In the genomic region with DNA sequence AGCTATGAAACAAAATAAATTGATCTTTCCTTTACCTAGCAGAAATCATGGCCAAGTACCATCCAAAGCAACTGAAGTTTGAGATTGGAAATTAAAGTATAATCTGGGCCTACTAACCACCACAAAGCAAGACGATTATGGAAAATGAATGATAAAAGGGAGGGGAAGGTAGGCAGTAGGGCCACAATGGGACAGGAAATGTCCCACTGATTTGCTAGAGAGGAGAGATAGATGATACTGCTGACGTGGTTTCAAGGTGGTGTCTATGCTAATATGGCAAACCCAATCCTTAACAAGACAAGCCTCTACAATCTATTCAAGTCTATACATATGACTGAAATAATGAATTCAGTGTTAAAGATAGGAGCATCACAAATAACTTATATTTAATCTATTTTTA, we compare ENCODE assay signal across 24 cellular contexts. TPM values are rescaled to one million over a fixed set of nuclear protein-coding genes. Genes with fewer than 3 reads are reported as not detected.
DNase-seq lines count a peak whose midpoint lies in the region; ATAC-seq and TF ChIP-seq lines count a peak whose summit lies in the region.
"Had no signal": no experiment of that assay in that cellular context is flagged by ENCODE, and none has a peak within 500 bp of the region (broad histone marks: within the 10 kb centered on the region; RNA-seq: fewer than 3 reads in every experiment).

No MANE protein-coding gene starts in this region.

- H3K4me3 Mint-ChIP-seq in H9 = no peak overlapping the region
- no peak overlapping the region for H3K4me3 Mint-ChIP-seq in WTC11
- H3K4me3 Mint-ChIP-seq in mesothelial cell of epicardium = no peak overlapping the region
- H3K4me3 Mint-ChIP-seq: CD4-positive, CD25-positive, alpha-beta regulatory T cell; CD8-positive, alpha-beta memory T cell; HFFc6 had no signal

- no peaks in the 10 kb centered on the region; the same call in 1 of the 2 replicates for H3K4me1 ChIP-seq in H9 (ENCODE audit: insufficient read depth, low read length)
- no peaks in the 10 kb centered on the region for H3K4me1 ChIP-seq in spleen
- no peaks in the 10 kb centered on the region for H3K4me1 ChIP-seq in mesenchymal stem cell (ENCODE audit: control insufficient read depth, insufficient read depth, low read depth, low read length)
- H3K4me1 ChIP-seq: BE2C had no signal

- no peak for TF ChIP-seq POLR2A in spleen (IDR thresholded peaks at IDR 0.05)

- H3K9me3 Mint-ChIP-seq in H9 = peaks cover 0 to 5% of the 10 kb centered on the region in 2 experiments; a peak in 1 of 5 replicates
- peaks cover 14% of the 10 kb centered on the region for H3K9me3 Mint-ChIP-seq in WTC11
- H3K9me3 Mint-ChIP-seq in mesothelial cell of epicardium = peaks cover 14% of the 10 kb centered on the region
- H3K9me3 Mint-ChIP-seq: CD8-positive, alpha-beta memory T cell; HFFc6 had no signal

- H3K36me3 Mint-ChIP-seq in H9 (ENCODE audit: insufficient read depth in 1 of 3, low read depth in 3 of 3) (peaks cover 0 to 4% (median 2%) of the 10 kb centered on the region in 3 experiments; a peak in 2 of 7 replicates), WTC11 (peaks cover 6% of the 10 kb centered on the region), mesothelial cell of epicardium (peaks cover 6% of the 10 kb centered on the region)
- H3K36me3 Mint-ChIP-seq: CD4-positive, CD25-positive, alpha-beta regulatory T cell; CD8-positive, alpha-beta memory T cell had no signal

- H3K18ac ChIP-seq in H9 (ENCODE audit: insufficient read length, low read depth, low read length) = no peak overlapping the region
- no peak overlapping the region for H3K18ac ChIP-seq in mesenchymal stem cell (ENCODE audit: low read depth in 1 of 2, low read length in 2 of 2)

- H3K4me2 ChIP-seq in H9 (ENCODE audit: insufficient read depth, insufficient read length, low read length) (peak overlapping the region; percentile 9), mesenchymal stem cell (ENCODE audit: low read length, poor library complexity, severe bottlenecking) (no peak overlapping the region)

- H3K27ac Mint-ChIP-seq in H9 (peak overlapping the region; percentile 65 to 88 (median 81); a peak in 5 of 7 replicates), WTC11 (peak overlapping the region; percentile 65), mesothelial cell of epicardium (peak overlapping the region; percentile 11)
- H3K27ac Mint-ChIP-seq: CD4-positive, CD25-positive, alpha-beta regulatory T cell; CD8-positive, alpha-beta memory T cell; HFFc6 had no signal

- H4K5ac ChIP-seq in H9 (ENCODE audit: insufficient read length, low read depth, low read length) = no peak overlapping the region

- H3K9ac ChIP-seq in H9 (ENCODE audit: extremely low read depth, insufficient read length, low read length) (no peak overlapping the region), mesenchymal stem cell (ENCODE audit: low read length) (no peak overlapping the region)

- H3K27me3 Mint-ChIP-seq in H9 (ENCODE audit: low read depth) = no peaks in the 10 kb centered on the region
- no peaks in the 10 kb centered on the region; the same call in 1 of the 2 replicates for H3K27me3 Mint-ChIP-seq in WTC11 (ENCODE audit: low read depth)
- H3K27me3 Mint-ChIP-seq in mesothelial cell of epicardium (ENCODE audit: low read depth) = no peaks in the 10 kb centered on the region
- H3K27me3 Mint-ChIP-seq: CD4-positive, CD25-positive, alpha-beta regulatory T cell; CD8-positive, alpha-beta memory T cell had no signal

- no peak overlapping the region for H3K56ac ChIP-seq in H9 (ENCODE audit: insufficient read length, low read depth, low read length)

- no peak overlapping the region for H4K91ac ChIP-seq in H9 (ENCODE audit: insufficient read length, low read depth, low read length)
- H4K91ac ChIP-seq in mesenchymal stem cell (ENCODE audit: low read length) = no peak overlapping the region

- no peak overlapping the region for H2BK15ac ChIP-seq in H9 (ENCODE audit: low read depth, low read length)
- H2BK15ac ChIP-seq in mesenchymal stem cell (ENCODE audit: low read depth, poor library complexity, severe bottlenecking) = no peak overlapping the region

- no peaks in the 10 kb centered on the region for H3K79me2 ChIP-seq in H9 (ENCODE audit: insufficient read depth, low read length)

- POLR2A ChIA-PET in WTC11 (lab: Charles Lee) = no interaction called here

- H2BK120ac ChIP-seq in H9 (ENCODE audit: low read depth, low read length, poor library complexity, severe bottlenecking) = no peak overlapping the region
- no peak overlapping the region for H2BK120ac ChIP-seq in mesenchymal stem cell (ENCODE audit: low read depth, low read length)

- no peak overlapping the region for H2BK12ac ChIP-seq in H9 (ENCODE audit: insufficient read length, low read depth, low read length)
- no peak overlapping the region for H2BK12ac ChIP-seq in mesenchymal stem cell (ENCODE audit: low read length in 2 of 2)

- no peaks in the 10 kb centered on the region for H3K23me2 ChIP-seq in H9 (ENCODE audit: insufficient read length, low read depth, low read length, poor library complexity, severe bottlenecking)

- H2AK5ac ChIP-seq in H9 (ENCODE audit: insufficient read length, low read length) (no peak overlapping the region), mesenchymal stem cell (ENCODE audit: low read length, severe bottlenecking) (no peak overlapping the region)

- no CpG with 5 or more reads among the region's 2 CpGs for WGBS in H9 (ENCODE audit: extremely low coverage, insufficient read length, low lambda C conversion rate)
- WGBS in spleen, 5 donors = 67 to 73% (median 70%) methylated on average over 2 of the region's 2 CpGs
- no CpG with 5 or more reads among the region's 2 CpGs for WGBS in mesenchymal stem cell

- H3K14ac ChIP-seq in H9 (ENCODE audit: insufficient read depth, low read length) (no peak overlapping the region), mesenchymal stem cell (ENCODE audit: low read length in 2 of 2) (no peak overlapping the region)

- no peak overlapping the region for H3T11ph ChIP-seq in H9 (ENCODE audit: low read length)

- ATAC-seq in WTC11 = peak; percentile 95
- ATAC-seq: GM12878, HCT116 had no signal

- no peak overlapping the region for H2AFZ ChIP-seq in H9 (ENCODE audit: low read length)
- H2AFZ ChIP-seq in mesenchymal stem cell (ENCODE audit: low read depth, low read length) = no peak overlapping the region

- H3K9me3 ChIP-seq in H9 (ENCODE audit: control insufficient read depth, low read depth, low read length) (no peaks in the 10 kb centered on the region), spleen (peaks cover 0 to 7% (median 0%) of the 10 kb centered on the region in 8 donors), mesenchymal stem cell (ENCODE audit: control insufficient read depth, low read length) (no peaks in the 10 kb centered on the region)
- H3K9me3 ChIP-seq: BE2C had no signal

- H3K36me3 ChIP-seq in spleen = no peaks in the 10 kb centered on the region
- no peaks in the 10 kb centered on the region for H3K36me3 ChIP-seq in mesenchymal stem cell (ENCODE audit: control insufficient read depth in 1 of 2, insufficient read depth in 2 of 2, low read depth in 1 of 2, low read length in 2 of 2)
- H3K36me3 ChIP-seq: BE2C had no signal

- H3K27me3 ChIP-seq in H9 (ENCODE audit: insufficient read depth, low read length) = no peaks in the 10 kb centered on the region
- no peaks in the 10 kb centered on the region for H3K27me3 ChIP-seq in spleen (replicated peaks in 1 of 7)
- H3K27me3 ChIP-seq in mesenchymal stem cell (ENCODE audit: control insufficient read depth in 1 of 2, insufficient read depth in 1 of 2, low read length in 2 of 2) = no peaks in the 10 kb centered on the region
- H3K27me3 ChIP-seq: BE2C had no signal

- H3K4me1 Mint-ChIP-seq in H9 = peaks cover 12 to 22% of the 10 kb centered on the region in 2 experiments
- peaks cover 37% of the 10 kb centered on the region for H3K4me1 Mint-ChIP-seq in WTC11
- H3K4me1 Mint-ChIP-seq in mesothelial cell of epicardium = peaks cover 42% of the 10 kb centered on the region
- H3K4me1 Mint-ChIP-seq: CD4-positive, CD25-positive, alpha-beta regulatory T cell; CD8-positive, alpha-beta memory T cell had no signal

- no peaks in the 10 kb centered on the region for H4K20me1 ChIP-seq in H9 (ENCODE audit: control insufficient read depth, insufficient read depth, insufficient read length)

- H3K4me3 ChIP-seq in spleen = no peak overlapping the region
- H3K4me3 ChIP-seq in mesenchymal stem cell (ENCODE audit: insufficient read depth in 1 of 2, low read depth in 1 of 2, low read length in 2 of 2) = no peak overlapping the region
- H3K4me3 ChIP-seq: GM12878 had no signal

- H3K79me1 ChIP-seq in H9 (ENCODE audit: insufficient read depth, low read depth, low read length, poor library complexity, severe bottlenecking) (no peaks in the 10 kb centered on the region), mesenchymal stem cell (replicated peaks; ENCODE audit: low read length, poor library complexity, severe bottlenecking) (no peaks in the 10 kb centered on the region)

- H4K8ac ChIP-seq in H9 (replicated peaks; ENCODE audit: insufficient read length, low read depth, low read length) = no peak overlapping the region
- no peak overlapping the region for H4K8ac ChIP-seq in mesenchymal stem cell (ENCODE audit: low read length)

- TF ChIP-seq CTCF in H9 (conservative IDR thresholded peaks at IDR 0.05) (no peak), WTC11 (IDR thresholded peaks at IDR 0.05) (no peak), mesothelial cell of epicardium (IDR thresholded peaks at IDR 0.05; ENCODE audit: unreplicated experiment) (no peak), spleen (IDR thresholded peaks at IDR 0.05 in 8 of 11, conservative IDR thresholded peaks at IDR 0.05 in 3 of 11) (no peak)

- no peak overlapping the region for H2BK5ac ChIP-seq in H9 (ENCODE audit: insufficient read length, low read length)
- H2BK5ac ChIP-seq in mesenchymal stem cell (ENCODE audit: low read depth, low read length, poor library complexity, severe bottlenecking) = no peak overlapping the region

- CTCF ChIA-PET in WTC11 (lab: Charles Lee) = no interaction called here

- DNase-seq in H9 (no peak), WTC11 (ENCODE audit: low spot score) (no peak), iPS DF 4.7 (ENCODE audit: extremely low read depth, low spot score) (peak; percentile 51), mesothelial cell of epicardium (ENCODE audit: low spot score in 2 of 2, unreplicated experiment in 2 of 2) (no peak), nucleus accumbens (lab: John Stamatoyannopoulos, UW) (no peak), midbrain (lab: John Stamatoyannopoulos, UW) (no peak), spleen (no peak), mesenchymal stem cell (no peak)
- DNase-seq: ACHN; BE2C; C1 segment of cervical spinal cord; CD4-positive, CD25-positive, alpha-beta regulatory T cell; CD8-positive, alpha-beta memory T cell; COR-L47; DMS 273 treated with DMSO at 0.1 percent for 48 hours; DMS53; DND-41; EL; HFFc6 had no signal

- H3K23ac ChIP-seq in H9 (ENCODE audit: insufficient read length, low read depth, low read length) (no peak overlapping the region), mesenchymal stem cell (ENCODE audit: low read length in 2 of 2) (no peak overlapping the region)

- H3K27ac ChIP-seq in H9 (ENCODE audit: insufficient read length, low read depth, low read length) (peak overlapping the region; percentile 24), spleen (no peak overlapping the region), mesenchymal stem cell (ENCODE audit: low read length, poor library complexity, severe bottlenecking) (no peak overlapping the region)

- no peak overlapping the region for H2BK20ac ChIP-seq in H9 (ENCODE audit: low read depth, low read length, poor library complexity, severe bottlenecking)

- intact Hi-C loops in spleen (cut with DNase I; ENCODE audit: low total_unique reads) = no loop called here

- H3K4ac ChIP-seq in H9 (ENCODE audit: low read depth, low read length) (no peak overlapping the region), mesenchymal stem cell (ENCODE audit: low read depth in 1 of 2, low read length in 2 of 2) (no peak overlapping the region)

RNA-seq across cellular contexts. Expression of a gene that starts 6.1 kb away (rescaled TPM):
- total RNA-seq in H9 (2021) (not detected in 2 replicates), WTC11 (2021) (not detected in 3 replicates), mesothelial cell of epicardium (0.86 to 1.1 TPM (median 0.95 TPM) in 3 replicates), spleen (not detected)
- not detected for polyA plus RNA-seq in spleen
- polyA plus RNA-seq in mesenchymal stem cell (2013, experiment 1 of 2) = not detected
- not detected for polyA plus RNA-seq in mesenchymal stem cell (2013, experiment 2 of 2)
- total RNA-seq: A172; CD4-positive, CD25-positive, alpha-beta regulatory T cell; CD8-positive, alpha-beta memory T cell; G401; GM12878; H4; HFFc6 had no signal
- polyA plus RNA-seq: CD4-positive, CD25-positive, alpha-beta regulatory T cell; CD8-positive, alpha-beta memory T cell; GM12878 had no signal

Comparison
In these comparisons a context has a peak if more than half of its experiments do, and no peak if none do; other contexts are left out.
1. H3K27ac Mint-ChIP-seq: peak in every context shown above with its lines; median percentile 81 in H9; 65 in WTC11; 11 in mesothelial cell of epicardium.